Comparison of ENCODE assay signal across 1 cellular context in genomic region chr14:53137559-53137958, GRCh38.
TF ChIP-seq lines count a peak whose summit lies in the region.

No MANE protein-coding gene starts in this region.

TF ChIP-seq in K562, 482 proteins besides CTCF, POLR2A, EP300 and RAD21 (continued from another document):
- TF ChIP-seq CHD7 (IDR thresholded peaks at IDR 0.05; ENCODE audit: low read depth, low read length) (no peak), PHF8 (IDR thresholded peaks at IDR 0.05; ENCODE audit: borderline replicate concordance, low read length) (no peak)
